In the genomic region with DNA sequence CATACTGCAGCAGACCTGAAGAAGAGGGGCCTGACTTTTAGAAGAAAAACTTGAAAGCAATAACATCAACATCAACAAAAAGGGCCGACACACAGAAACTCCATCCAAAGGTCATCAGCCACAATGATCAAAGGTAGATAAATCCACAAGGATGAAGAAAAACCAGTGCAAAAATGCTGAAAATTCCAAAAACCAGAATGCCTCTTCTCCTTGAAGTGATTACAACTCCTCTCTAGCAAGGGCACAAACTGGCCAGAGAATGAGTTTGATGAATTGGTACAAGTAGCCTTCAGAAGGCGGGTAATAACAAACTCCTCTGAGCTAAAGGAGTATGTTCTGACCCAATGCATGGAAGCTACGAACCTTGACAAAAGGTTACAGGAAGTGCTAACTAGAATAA, we compare ENCODE assay signal across 10 cellular contexts.
"Had no signal": no experiment of that assay in that cellular context is flagged by ENCODE, and none has a peak within 500 bp of the region (broad histone marks: within the 10 kb centered on the region; RNA-seq: fewer than 3 reads in every experiment).

No MANE protein-coding gene starts in this region.

- H2AFZ ChIP-seq: GM23338 had no signal

- H3K36me3 Mint-ChIP-seq: IgD-negative memory B cell had no signal

- FAIRE-seq: H1, H54, HTR-8/SVneo had no signal

- DNase-seq: H9, HCEC 1CT, KBM-7 had no signal

- H3K27ac ChIP-seq: HL-60, KMS-11 had no signal

- H3K9ac ChIP-seq: KMS-11 had no signal

- H3K4me3 ChIP-seq: GM23338 had no signal

- H3K9me3 Mint-ChIP-seq: GM23338 had no signal

- H3K27ac Mint-ChIP-seq: GM23338, IgD-negative memory B cell had no signal

- ATAC-seq: GM23338 had no signal

- H3K4me2 ChIP-seq: GM23338, KMS-11 had no signal

- H3K4me3 Mint-ChIP-seq: GM23338, H9, IgD-negative memory B cell had no signal
